Comparison of ENCODE assay signal across 15 cellular contexts in genomic region chr7:70571403-70571911, GRCh38.
DNase-seq lines count a peak whose midpoint lies in the region; ATAC-seq, FAIRE-seq and TF ChIP-seq lines count a peak whose summit lies in the region.
"Had no signal": no experiment of that assay in that cellular context is flagged by ENCODE, and none has a peak within 500 bp of the region (broad histone marks: within the 10 kb centered on the region; RNA-seq: fewer than 3 reads in every experiment).

No MANE protein-coding gene starts in this region.

- H3K79me2 ChIP-seq in HepG2 (ENCODE audit: insufficient read depth, low read length): no peaks in the 10 kb centered on the region

- intact Hi-C loops in HepG2 (cut with micrococcal nuclease; ENCODE audit: unreplicated experiment): no loop called here

- peaks cover 33% of the 10 kb centered on the region for H3K4me1 ChIP-seq in HepG2 (ENCODE audit: insufficient read depth, low read length)
- H3K4me1 ChIP-seq: tibial artery had no signal

- no peak overlapping the region for H2AFZ ChIP-seq in HepG2 (ENCODE audit: low read length)

- H3K4me3 ChIP-seq in brain microvascular endothelial cell (ENCODE audit: low read depth, low read length): no peak overlapping the region
- peak overlapping the region in 1 of 3 experiments; percentile 48; a peak in 1 of 6 replicates for H3K4me3 ChIP-seq in HepG2 (replicated peaks in 1 of 3; ENCODE audit: insufficient read depth in 1 of 3, low read depth in 2 of 3, low read length in 3 of 3)
- H3K4me3 ChIP-seq: tibial artery had no signal

- H3K27ac ChIP-seq in brain microvascular endothelial cell: no peak overlapping the region
- peak overlapping the region; percentile 42 for H3K27ac ChIP-seq in HepG2 (ENCODE audit: extremely low read length, insufficient read depth, low read length)
- no peak overlapping the region for H3K27ac ChIP-seq in substantia nigra (ENCODE audit: low read depth, low read length, poor library complexity, severe bottlenecking)
- H3K27ac ChIP-seq: tibial artery had no signal

- WGBS in HepG2 (ENCODE audit: low lambda C conversion rate): no CpG with 5 or more reads among the region's 3 CpGs

- in situ Hi-C loops in brain microvascular endothelial cell (cut with HindIII; ENCODE audit: low pct_ligation_motif_present, low sequenced_read_pairs) (no loop called here), HepG2 (cut with HindIII; ENCODE audit: extremely low pct_ligation_motif_present, low pct_unique_long_range_greater_than_20kb) (no loop called here)

- peak; percentile 58 for FAIRE-seq in HepG2 (lab: Jason Lieb, UNC)

- no peaks in the 10 kb centered on the region for H3K9me3 ChIP-seq in HepG2 (ENCODE audit: low read length)
- H3K9me3 ChIP-seq: BE2C, tibial artery had no signal

- TF ChIP-seq RAD21 in HepG2 (CRISPR knock-in tag; IDR thresholded peaks at IDR 0.05): no peak

- no peak for TF ChIP-seq CTCF in brain microvascular endothelial cell (IDR thresholded peaks at IDR 0.05; ENCODE audit: low read depth, low read length, missing control alignments)
- no peak for TF ChIP-seq CTCF in HepG2 (CRISPR knock-in tag; IDR thresholded peaks at IDR 0.05)

- POLR2A ChIA-PET in HepG2 (lab: Yijun Ruan, JAX): no interaction called here

- TF ChIP-seq POLR2A in HepG2 (IDR thresholded peaks at IDR 0.05; ENCODE audit: insufficient read depth in 1 of 2, low read depth in 2 of 2, low read length in 2 of 2): no peak

- H4K20me1 ChIP-seq in HepG2 (ENCODE audit: insufficient read depth, low read length): no peaks in the 10 kb centered on the region

- H3K36me3 ChIP-seq in brain microvascular endothelial cell (replicated peaks) (no peaks in the 10 kb centered on the region), HepG2 (replicated peaks in 1 of 2; ENCODE audit: control insufficient read depth in 1 of 2, insufficient read depth in 2 of 2, low read length in 2 of 2) (no peaks in the 10 kb centered on the region)
- H3K36me3 ChIP-seq: BE2C, tibial artery had no signal

- TF ChIP-seq EP300 in HepG2 (IDR thresholded peaks at IDR 0.05; ENCODE audit: low read depth in 2 of 2, low read length in 2 of 2) (0 out of 4 replicates have a peak, but pooled peaks of 1 of the 2 experiments have one; percentile 43), HepG2 (CRISPR knock-in tag; IDR thresholded peaks at IDR 0.05; ENCODE audit: borderline replicate concordance) (no peak)

- CTCF ChIA-PET in HepG2 (lab: Yijun Ruan, JAX; ENCODE audit: low intra/inter-chr PET ratio, low total read pairs): no interaction called here

- peak; percentile 81 for DNase-seq in A172 (ENCODE audit: low spot score)
- DNase-seq in HPDE6-E6E7 (ENCODE audit: extremely low spot score): peak; percentile 25
- peak; percentile 7 for DNase-seq in brain microvascular endothelial cell
- peak; percentile 75 for DNase-seq in HepG2 (ENCODE audit: low spot score)
- no peak for DNase-seq in substantia nigra (lab: John Stamatoyannopoulos, UW)
- DNase-seq in SW 1271 (lab: John Stamatoyannopoulos, UW): no peak
- DNase-seq: activated CD4-positive, alpha-beta memory T cell treated with anti-CD3 and anti-CD28 coated beads for 36 hours; activated naive CD4-positive, alpha-beta T cell treated with anti-CD3 and anti-CD28 coated beads, Interleukin-2, amount 10 ng/mL, durations not matched to agents 7 days and 5 days; BE2C; mesendoderm; NCI-H1694 treated with DMSO at 0.1 percent for 48 hours; NK-92 treated with Interleukin-12 subunit alpha and Interleukin-12 subunit beta, amount 100 ng/mL, for 24 hours; tibial artery had no signal

- H3K4me2 ChIP-seq in HepG2 (ENCODE audit: low read depth, low read length): peak overlapping the region; percentile 66

- no TSS peak for BruUV-seq in HepG2 (replicated peaks; lab: Mats Ljungman, UMichigan)

- ATAC-seq in HepG2 (peak; percentile 96), HG02610 (IDR thresholded peaks at IDR 0.05; ENCODE audit: unreplicated experiment) (no peak), GM19395 (IDR thresholded peaks at IDR 0.05; ENCODE audit: unreplicated experiment) (no peak)

- H3K9ac ChIP-seq in HepG2 (ENCODE audit: insufficient read depth, low read depth, low read length): no peak overlapping the region; the same call in 1 of the 2 replicates

- H3K27me3 ChIP-seq in brain microvascular endothelial cell (replicated peaks) (no peaks in the 10 kb centered on the region), HepG2 (ENCODE audit: control insufficient read depth in 1 of 2, insufficient read depth in 2 of 2, low read length in 2 of 2) (no peaks in the 10 kb centered on the region)
- H3K27me3 ChIP-seq: BE2C, tibial artery had no signal

TF ChIP-seq in HepG2, 621 proteins besides CTCF, POLR2A, EP300 and RAD21 (continues in another document):
- TF ChIP-seq ZNF512 (CRISPR knock-in tag; IDR thresholded peaks at IDR 0.05) (no peak), EEA1 (CRISPR knock-in tag; IDR thresholded peaks at IDR 0.05; ENCODE audit: borderline replicate concordance) (no peak), BATF2 (CRISPR knock-in tag; IDR thresholded peaks at IDR 0.05) (no peak), GMEB2 (CRISPR knock-in tag; IDR thresholded peaks at IDR 0.05; ENCODE audit: low read depth) (no peak), KLF9 (CRISPR knock-in tag; IDR thresholded peaks at IDR 0.05; ENCODE audit: low read depth) (no peak), ZNF329 (CRISPR knock-in tag; IDR thresholded peaks at IDR 0.05; ENCODE audit: low read depth) (no peak), SKIL (CRISPR knock-in tag; IDR thresholded peaks at IDR 0.05; ENCODE audit: borderline replicate concordance) (no peak), MIER2 (CRISPR knock-in tag; IDR thresholded peaks at IDR 0.05) (no peak), ZNF441 (CRISPR knock-in tag; IDR thresholded peaks at IDR 0.05; ENCODE audit: borderline replicate concordance) (no peak), ZNF75D (CRISPR knock-in tag; IDR thresholded peaks at IDR 0.05; ENCODE audit: borderline replicate concordance) (no peak), MXD4 (CRISPR knock-in tag; IDR thresholded peaks at IDR 0.05) (no peak), ZNF660 (CRISPR knock-in tag; IDR thresholded peaks at IDR 0.05; ENCODE audit: borderline replicate concordance, low read depth) (no peak), ZMAT3 (CRISPR knock-in tag; conservative IDR thresholded peaks at IDR 0.05) (no peak), IRF2 (CRISPR knock-in tag; IDR thresholded peaks at IDR 0.05) (no peak), PHF8 (CRISPR knock-in tag; IDR thresholded peaks at IDR 0.05) (no peak), SNAPC2 (CRISPR knock-in tag; IDR thresholded peaks at IDR 0.05) (no peak), NFE2L2 (IDR thresholded peaks at IDR 0.05; ENCODE audit: low read length) (no peak), MAFK (conservative IDR thresholded peaks at IDR 0.05 in 1 of 2, IDR thresholded peaks at IDR 0.05 in 1 of 2; ENCODE audit: low read length in 2 of 2) (no peak), ATF3 (CRISPR knock-in tag; IDR thresholded peaks at IDR 0.05) (peak; percentile 90)

Comparison
In these comparisons a context has a peak if more than half of its experiments do, and no peak if none do; other contexts are left out.
1. DNase-seq: peak in A172 (single experiment), HPDE6-E6E7 (single experiment), brain microvascular endothelial cell (single experiment) and HepG2 (single experiment); none in substantia nigra (0 of 49) and SW 1271 (0 of 2).